ENCODE assay signal across 13 cellular contexts in the genomic region with DNA sequence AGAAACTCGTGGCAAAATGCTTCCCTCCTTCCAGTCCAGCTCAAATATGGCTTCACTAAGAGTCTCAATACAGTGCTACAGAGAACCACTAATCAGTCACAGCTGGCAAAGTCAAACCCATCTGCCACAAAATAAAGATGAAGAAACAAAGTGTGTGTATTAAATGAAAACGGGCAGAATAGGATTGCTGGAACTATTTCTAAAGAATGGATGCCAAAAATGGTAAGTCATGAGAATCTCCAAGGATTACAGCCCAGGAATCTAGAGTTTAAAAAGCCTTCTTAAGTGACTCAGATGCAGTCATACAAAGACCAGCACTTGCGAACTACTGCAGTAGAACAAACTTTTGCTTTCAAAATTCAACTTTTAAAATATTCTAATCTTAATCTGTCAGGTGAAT.
DNase-seq lines count a peak whose midpoint lies in the region; ATAC-seq and TF ChIP-seq lines count a peak whose summit lies in the region.
"Had no signal": no experiment of that assay in that cellular context is flagged by ENCODE, and none has a peak within 500 bp of the region (broad histone marks: within the 10 kb centered on the region; RNA-seq: fewer than 3 reads in every experiment).

No MANE protein-coding gene starts in this region.

- H3K9me3 Mint-ChIP-seq in natural killer cell treated with Interleukin-12 subunit alpha and Interleukin-12 subunit beta and Interleukin-15 and Interleukin-18, amount 100 ng/mL, for 72 hours: no peaks in the 10 kb centered on the region
- H3K9me3 Mint-ChIP-seq: naive thymus-derived CD8-positive, alpha-beta T cell had no signal

- in situ Hi-C loops in GM13976 (cut with MboI; ENCODE audit: low sequenced_read_pairs, unreplicated experiment): no loop called here

- no peaks in the 10 kb centered on the region for H3K27me3 Mint-ChIP-seq in natural killer cell treated with Interleukin-12 subunit alpha and Interleukin-12 subunit beta and Interleukin-15 and Interleukin-18, amount 100 ng/mL, for 72 hours
- H3K27me3 Mint-ChIP-seq: naive thymus-derived CD8-positive, alpha-beta T cell had no signal

- TF ChIP-seq CTCF in GM13976 (IDR thresholded peaks at IDR 0.05; ENCODE audit: borderline replicate concordance, control extremely low read depth, extremely low read depth, insufficient read depth, missing control alignments): no peak

- H3K27ac Mint-ChIP-seq in natural killer cell treated with Interleukin-12 subunit alpha and Interleukin-12 subunit beta and Interleukin-15 and Interleukin-18, amount 100 ng/mL, for 72 hours: no peak overlapping the region

- peaks cover 4 to 5% of the 10 kb centered on the region in 2 donors for H3K4me1 Mint-ChIP-seq in natural killer cell treated with Interleukin-12 subunit alpha and Interleukin-12 subunit beta and Interleukin-15 and Interleukin-18, amount 100 ng/mL, for 72 hours (ENCODE audit: low read depth in 2 of 2)

- no peak for ATAC-seq in GM19467 (IDR thresholded peaks at IDR 0.05; ENCODE audit: unreplicated experiment)
- ATAC-seq in natural killer cell treated with Interleukin-12 subunit alpha and Interleukin-12 subunit beta and Interleukin-15 and Interleukin-18, amount 100 ng/mL, for 72 hours: no peak
- ATAC-seq: naive thymus-derived CD8-positive, alpha-beta T cell had no signal

- no peak overlapping the region for H3K4me3 Mint-ChIP-seq in natural killer cell treated with Interleukin-12 subunit alpha and Interleukin-12 subunit beta and Interleukin-15 and Interleukin-18, amount 100 ng/mL, for 72 hours

- peaks cover 6% of the 10 kb centered on the region for H3K36me3 Mint-ChIP-seq in natural killer cell treated with Interleukin-12 subunit alpha and Interleukin-12 subunit beta and Interleukin-15 and Interleukin-18, amount 100 ng/mL, for 72 hours

- DNase-seq in ELR (ENCODE audit: low read depth): peak; percentile 81
- DNase-seq in RKO (ENCODE audit: low spot score): peak; percentile 45
- peak; percentile 94 for DNase-seq in fibroblast of gingiva (ENCODE audit: low read depth)
- peak; percentile 9 for DNase-seq in renal cortical epithelial cell (ENCODE audit: low read depth)
- DNase-seq in stimulated activated CD4-positive, alpha-beta T cell treated with anti-CD3 and anti-CD28 coated beads, Interleukin-15, amount 100 ng/mL, for 24 hours: no peak
- DNase-seq in GM13976 (ENCODE audit: low spot score): no peak
- no peak for DNase-seq in natural killer cell treated with Interleukin-12 subunit alpha and Interleukin-12 subunit beta and Interleukin-15 and Interleukin-18, amount 100 ng/mL, for 72 hours (ENCODE audit: low spot score)
- DNase-seq: activated effector memory CD4-positive, alpha-beta T cell treated with Interleukin-2 at 50 U/mL for 16 hours; DMS53; naive thymus-derived CD8-positive, alpha-beta T cell; SHP77 treated with DMSO at 0.1 percent for 48 hours; stimulated activated CD4-positive, alpha-beta T cell treated with anti-CD3 and anti-CD28 coated beads, Interleukin-4, amount 100 ng/mL, for 4 hours had no signal

Comparison
In these comparisons a context has a peak if more than half of its experiments do, and no peak if none do; other contexts are left out.
1. DNase-seq: peak in ELR (single experiment), RKO (single experiment), fibroblast of gingiva (single experiment) and renal cortical epithelial cell (single experiment); none in stimulated activated CD4-positive, alpha-beta T cell treated with anti-CD3 and anti-CD28 coated beads, Interleukin-15, amount 100 ng/mL, for 24 hours (single experiment), GM13976 (single experiment) and natural killer cell treated with Interleukin-12 subunit alpha and Interleukin-12 subunit beta and Interleukin-15 and Interleukin-18, amount 100 ng/mL, for 72 hours (single experiment).